Comparison of ENCODE assay signal across 27 cellular contexts in the genomic region with DNA sequence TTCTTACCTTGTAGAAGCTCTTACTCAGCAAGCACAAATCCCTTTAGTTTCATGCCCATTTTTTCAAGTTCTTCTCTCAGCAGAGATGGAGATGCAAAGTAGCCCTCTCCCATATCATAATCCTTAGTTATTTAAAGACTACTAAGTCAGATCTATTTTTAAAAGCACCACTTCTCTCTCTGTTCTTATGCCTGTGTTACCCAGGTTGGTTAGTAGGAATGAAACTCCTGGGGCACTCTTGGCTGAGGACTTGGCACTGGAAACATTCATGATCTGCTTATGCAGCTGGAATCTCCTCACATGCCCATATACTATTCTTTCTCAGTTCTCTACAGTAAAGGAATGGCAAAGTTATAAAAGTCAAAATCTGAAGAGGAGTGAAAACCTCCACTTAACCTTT. TPM values are rescaled to one million over a fixed set of nuclear protein-coding genes. Genes with fewer than 3 reads are reported as not detected.
DNase-seq lines count a peak whose midpoint lies in the region; ATAC-seq and TF ChIP-seq lines count a peak whose summit lies in the region.
"Had no signal": no experiment of that assay in that cellular context is flagged by ENCODE, and none has a peak within 500 bp of the region (broad histone marks: within the 10 kb centered on the region; RNA-seq: fewer than 3 reads in every experiment).

No MANE protein-coding gene starts in this region.

- H3K27ac ChIP-seq in KMS-11 (no peak overlapping the region), gastrocnemius medialis (peak overlapping the region; percentile 80 to 90 (median 87)), PC-9 (no peak overlapping the region)
- H3K27ac ChIP-seq: brain microvascular endothelial cell, gastroesophageal sphincter, SJSA1, tibial nerve, WERI-Rb-1 had no signal

- H3F3A ChIP-seq in PC-9 (ENCODE audit: insufficient read depth, low read depth) = peaks cover 5% of the 10 kb centered on the region

- CTCF ChIA-PET in PC-9 (lab: Charles Lee) = no interaction called here

- POLR2A ChIA-PET in PC-9 (lab: Charles Lee; ENCODE audit: unreplicated experiment) = no interaction called here

- H3K9me3 ChIP-seq in gastrocnemius medialis (no peaks in the 10 kb centered on the region), PC-9 (ENCODE audit: insufficient read depth, low read depth) (no peaks in the 10 kb centered on the region)
- H3K9me3 ChIP-seq: gastroesophageal sphincter, pancreas, SJSA1, stomach, tibial nerve had no signal

- H3K4me1 Mint-ChIP-seq in activated T-helper 17 cell treated with anti-CD3 and anti-CD28 coated beads, Interleukin-2, amount 50 U/mL, for 72 hours = peaks cover 16% of the 10 kb centered on the region

- H3K79me2 ChIP-seq in KMS-11 (ENCODE audit: insufficient read depth, low read depth) = no peaks in the 10 kb centered on the region
- no peaks in the 10 kb centered on the region for H3K79me2 ChIP-seq in PC-9 (ENCODE audit: low read depth)

- H3K4me2 ChIP-seq in KMS-11 (peak overlapping the region; percentile 2; the same call in 1 of the 2 replicates), PC-9 (no peak overlapping the region)

- H3K9me2 ChIP-seq in PC-9 (ENCODE audit: insufficient read depth) = no peaks in the 10 kb centered on the region; the same call in 1 of the 2 replicates

- H3K27me3 Mint-ChIP-seq in activated T-helper 17 cell treated with anti-CD3 and anti-CD28 coated beads, Interleukin-2, amount 50 U/mL, for 72 hours = no peaks in the 10 kb centered on the region
- H3K27me3 Mint-ChIP-seq: activated CD4-positive, alpha-beta T cell treated with anti-CD3 and anti-CD28 coated beads, Interleukin-2, amount 10 ng/mL, durations not matched to agents 7 days and 5 days; activated T-cell treated with anti-CD3 and anti-CD28 coated beads, Interleukin-2, amount 50 U/mL, for 24 hours had no signal

- no peak overlapping the region for H2AFZ ChIP-seq in KMS-11 (ENCODE audit: low read depth)
- no peak overlapping the region for H2AFZ ChIP-seq in PC-9

- no peak for TF ChIP-seq POLR2A in gastrocnemius medialis (IDR thresholded peaks at IDR 0.05)

- H3K27ac Mint-ChIP-seq in activated T-helper 17 cell treated with anti-CD3 and anti-CD28 coated beads, Interleukin-2, amount 50 U/mL, for 72 hours = peak overlapping the region; percentile 74
- H3K27ac Mint-ChIP-seq: activated CD4-positive, alpha-beta T cell treated with anti-CD3 and anti-CD28 coated beads, Interleukin-2, amount 10 ng/mL, durations not matched to agents 7 days and 5 days; activated T-cell treated with anti-CD3 and anti-CD28 coated beads, Interleukin-2, amount 50 U/mL, for 24 hours had no signal

- H3K4me3 Mint-ChIP-seq in activated T-helper 17 cell treated with anti-CD3 and anti-CD28 coated beads, Interleukin-2, amount 50 U/mL, for 72 hours = no peak overlapping the region
- H3K4me3 Mint-ChIP-seq: activated CD4-positive, alpha-beta T cell treated with anti-CD3 and anti-CD28 coated beads, Interleukin-2, amount 10 ng/mL, durations not matched to agents 7 days and 5 days; activated T-cell treated with anti-CD3 and anti-CD28 coated beads, Interleukin-2, amount 50 U/mL, for 24 hours; neural crest cell had no signal

- ATAC-seq in activated T-helper 17 cell treated with anti-CD3 and anti-CD28 coated beads, Interleukin-2, amount 50 U/mL, for 72 hours (replicated peaks) = no peak
- ATAC-seq in left ventricle myocardium superior (peak; percentile 71), gastrocnemius medialis (peak; percentile 61 to 75), HG03460 (IDR thresholded peaks at IDR 0.05; ENCODE audit: unreplicated experiment) (no peak)
- ATAC-seq: gastroesophageal sphincter, pancreas had no signal

- H3K36me3 ChIP-seq in KMS-11 (ENCODE audit: insufficient read depth) (no peaks in the 10 kb centered on the region), gastrocnemius medialis (no peaks in the 10 kb centered on the region), PC-9 (ENCODE audit: low read depth) (no peaks in the 10 kb centered on the region)
- H3K36me3 ChIP-seq: brain microvascular endothelial cell, gastroesophageal sphincter, pancreas, SJSA1, stomach, tibial nerve, WERI-Rb-1 had no signal

- H3K9ac ChIP-seq in KMS-11 = no peak overlapping the region

- H3K4me1 ChIP-seq in KMS-11 (ENCODE audit: low read depth, poor library complexity, severe bottlenecking) (peaks cover 46% of the 10 kb centered on the region), gastrocnemius medialis (peaks cover 28 to 44% of the 10 kb centered on the region in 2 donors), PC-9 (replicated peaks; ENCODE audit: insufficient read depth) (peaks cover 27% of the 10 kb centered on the region)

- H4K20me1 ChIP-seq in KMS-11 (ENCODE audit: insufficient read depth) = no peaks in the 10 kb centered on the region
- no peaks in the 10 kb centered on the region for H4K20me1 ChIP-seq in PC-9 (ENCODE audit: insufficient read depth)

- no TSS peak for BruUV-seq in PC-9 (replicated peaks; lab: Mats Ljungman, UMichigan)

- no peak overlapping the region for H3K4me3 ChIP-seq in KMS-11 (IDR thresholded peaks at IDR 0.05; ENCODE audit: insufficient read depth, low read depth, low read length)
- no peak overlapping the region for H3K4me3 ChIP-seq in gastrocnemius medialis
- H3K4me3 ChIP-seq in PC-9 = no peak overlapping the region
- H3K4me3 ChIP-seq: gastroesophageal sphincter, pancreas, SJSA1, stomach, tibial nerve had no signal

- intact Hi-C loops in left ventricle myocardium superior (cut with micrococcal nuclease) (loop anchor here (10.0 kb wide), 1 partner anchor 51 kb away; the partner anchor contains the start of gene PPP2R5A), gastrocnemius medialis (cut with DNase I; ENCODE audit: low total_unique reads) (loop anchor here (2.0 to 5.0 kb wide), 3 partner anchors 27 to 159 kb away; no protein-coding TSS in a partner anchor), PC-9 (cut with micrococcal nuclease; ENCODE audit: unreplicated experiment) (no loop called here)

- DNase-seq in left ventricle myocardium superior (no peak), gastrocnemius medialis (no peak), PC-9 (no peak), GF-D8 (lab: John Stamatoyannopoulos, UW) (no peak)
- DNase-seq: activated CD4-positive, alpha-beta T cell treated with anti-CD3 and anti-CD28 coated beads, Interleukin-2, amount 10 ng/mL, durations not matched to agents 7 days and 5 days; activated T-cell treated with anti-CD3 and anti-CD28 coated beads, Interleukin-2, amount 50 U/mL, for 24 hours; brain microvascular endothelial cell; HCEC 1CT; hypothalamus; left cardiac atrium; MV-4-11; NCI-H146; NCI-H226; NCI-H774; pancreas; retina; stimulated activated CD4-positive, alpha-beta T cell treated with anti-CD3 and anti-CD28 coated beads, Interleukin-2, amount 100 ng/mL, for 48 hours; stomach; T1000; WERI-Rb-1 had no signal

- H3K27me3 ChIP-seq in KMS-11 (ENCODE audit: insufficient read depth, low read depth) = no peaks in the 10 kb centered on the region
- no peaks in the 10 kb centered on the region for H3K27me3 ChIP-seq in gastrocnemius medialis
- H3K27me3 ChIP-seq in PC-9 (ENCODE audit: insufficient read depth, low read depth) = no peaks in the 10 kb centered on the region
- H3K27me3 ChIP-seq: brain microvascular endothelial cell, gastroesophageal sphincter, pancreas, SJSA1, stomach, tibial nerve had no signal

- in situ Hi-C loops in gastrocnemius medialis (cut with MboI; ENCODE audit: low sequenced_read_pairs in 4 of 4) = no loop called here

- no peaks in the 10 kb centered on the region for H3K36me3 Mint-ChIP-seq in activated T-helper 17 cell treated with anti-CD3 and anti-CD28 coated beads, Interleukin-2, amount 50 U/mL, for 72 hours (ENCODE audit: low read depth)

- no peaks in the 10 kb centered on the region for H3K9me3 Mint-ChIP-seq in activated T-helper 17 cell treated with anti-CD3 and anti-CD28 coated beads, Interleukin-2, amount 50 U/mL, for 72 hours
- H3K9me3 Mint-ChIP-seq: activated CD4-positive, alpha-beta T cell treated with anti-CD3 and anti-CD28 coated beads, Interleukin-2, amount 10 ng/mL, durations not matched to agents 7 days and 5 days; activated T-cell treated with anti-CD3 and anti-CD28 coated beads, Interleukin-2, amount 50 U/mL, for 24 hours had no signal

- TF ChIP-seq CTCF in KMS-11 (conservative IDR thresholded peaks at IDR 0.05; ENCODE audit: low read depth, low read length) (no peak), gastrocnemius medialis (IDR thresholded peaks at IDR 0.05 in 4 of 5, conservative IDR thresholded peaks at IDR 0.05 in 1 of 5) (no peak), PC-9 (conservative IDR thresholded peaks at IDR 0.05) (no peak)

RNA-seq across cellular contexts. Expression of gene PPP2R5A, which starts 51.9 kb away (rescaled TPM):
- total RNA-seq in activated T-helper 17 cell treated with anti-CD3 and anti-CD28 coated beads, Interleukin-2, amount 50 U/mL, for 72 hours = 10 to 100 TPM; 33.6 to 34.9 TPM
- 80.7 TPM for total RNA-seq in left ventricle myocardium superior
- 10 to 100 TPM; 33.3 to 50.5 (median 37.5) TPM for total RNA-seq in gastrocnemius medialis
- total RNA-seq in PC-9 (2021) = 22.8 and 26.7 TPM in 2 replicates

Comparison
In these comparisons a context has a peak if more than half of its experiments do, and no peak if none do; other contexts are left out.
1. H3K27ac ChIP-seq: peak in gastrocnemius medialis (4 of 4); none in KMS-11 (single experiment) and PC-9 (single experiment).
2. ATAC-seq: peak in left ventricle myocardium superior (single experiment) and gastrocnemius medialis (2 of 2); none in activated T-helper 17 cell treated with anti-CD3 and anti-CD28 coated beads, Interleukin-2, amount 50 U/mL, for 72 hours (single experiment) and HG03460 (single experiment).